In genomic region chrX:63740382-63740781, GRCh38 we compare ENCODE assay signal across 20 cellular contexts. TPM values are rescaled to one million over a fixed set of nuclear protein-coding genes. Genes with fewer than 3 reads are reported as not detected.
DNase-seq lines count a peak whose midpoint lies in the region; ATAC-seq and TF ChIP-seq lines count a peak whose summit lies in the region.
"Had no signal": no experiment of that assay in that cellular context is flagged by ENCODE, and none has a peak within 500 bp of the region (broad histone marks: within the 10 kb centered on the region; RNA-seq: fewer than 3 reads in every experiment).

No MANE protein-coding gene starts in this region.

- H3K27ac ChIP-seq in right cardiac atrium (ENCODE audit: low read length) = no peak overlapping the region
- H3K27ac ChIP-seq: SJSA1, upper lobe of left lung had no signal

- DNase-seq in HEK293T (ENCODE audit: extremely low spot score) = no peak
- no peak for DNase-seq in right cardiac atrium
- no peak for DNase-seq in foreskin melanocyte
- DNase-seq: activated CD4-positive, alpha-beta T cell treated with anti-CD3 and anti-CD28 coated beads, Interleukin-2, amount 50 U/mL, for 1 hour; activated T-cell treated with anti-CD3 and anti-CD28 coated beads, Interleukin-2, amount 50 U/mL, for 48 hours; Caco-2; effector CD8-positive, alpha-beta T cell; GDM1; left colon; mucosa of descending colon; NCI-H1092 treated with DMSO at 0.1 percent for 48 hours; NCI-H2227 treated with DMSO at 0.1 percent for 48 hours; upper lobe of left lung had no signal

- POLR2A ChIA-PET in HEK293T (lab: Yijun Ruan, JAX) = no interaction called here

- H3K27me3 ChIP-seq in right cardiac atrium (ENCODE audit: control insufficient read depth, insufficient read depth) = no peaks in the 10 kb centered on the region
- H3K27me3 ChIP-seq: SJSA1, upper lobe of left lung had no signal

- peaks cover 15% of the 10 kb centered on the region for H3K4me1 ChIP-seq in right cardiac atrium (ENCODE audit: control insufficient read depth, insufficient read depth, low read length)
- H3K4me1 ChIP-seq: Caco-2, SJSA1, upper lobe of left lung had no signal

- 84% methylated on average over 2 of the region's 2 CpGs for WGBS in right cardiac atrium

- CTCF ChIA-PET in HEK293T (lab: Yijun Ruan, JAX) = interaction anchor here (0.6 to 1.1 kb wide), 2 partner anchors 9 to 29 kb away, joined by 3 read pairs; no protein-coding TSS in a partner anchor

- H3K9me3 ChIP-seq in right cardiac atrium (ENCODE audit: control insufficient read depth, low read length) = no peaks in the 10 kb centered on the region
- H3K9me3 ChIP-seq: Caco-2, mucosa of descending colon, SJSA1, upper lobe of left lung had no signal

- intact Hi-C loops in right cardiac atrium (cut with DNase I) = loop anchor here in 1 of 4 donors (10.0 kb wide), 1 partner anchor 56 kb away; no protein-coding TSS in a partner anchor

- ATAC-seq in GM18861 (IDR thresholded peaks at IDR 0.05; ENCODE audit: unreplicated experiment) (peak; percentile 57), GM21390 (IDR thresholded peaks at IDR 0.05; ENCODE audit: unreplicated experiment) (peak; percentile 80), HG02798 (IDR thresholded peaks at IDR 0.05; ENCODE audit: poor library complexity, unreplicated experiment) (peak; percentile 69), HG03457 (IDR thresholded peaks at IDR 0.05; ENCODE audit: unreplicated experiment) (peak; percentile 82), right cardiac atrium (no peak), GM18511 (IDR thresholded peaks at IDR 0.05; ENCODE audit: unreplicated experiment) (no peak)
- ATAC-seq: left colon; mucosa of descending colon; stimulated activated memory B cell treated with anti-CD40 and anti-IgM and Interleukin-4, amounts not matched to agents 10 μg/mL and 1 μg/mL and 100 μg/mL, for 72 hours had no signal

- H3K4me3 ChIP-seq in right cardiac atrium (ENCODE audit: low read length) = no peak overlapping the region
- H3K4me3 ChIP-seq: mucosa of descending colon, SJSA1, upper lobe of left lung had no signal

TF ChIP-seq in HEK293T, 16 proteins besides CTCF, POLR2A, EP300 and RAD21:
- TF ChIP-seq TARDBP (IDR thresholded peaks at IDR 0.05) (no peak), L3MBTL2 (conservative IDR thresholded peaks at IDR 0.05) (no peak), FOXA1 (IDR thresholded peaks at IDR 0.05) (no peak), CTBP1 (IDR thresholded peaks at IDR 0.05; ENCODE audit: borderline replicate concordance) (no peak), ELF4 (IDR thresholded peaks at IDR 0.05) (no peak), SP1 (IDR thresholded peaks at IDR 0.05) (no peak), BHLHE40 (IDR thresholded peaks at IDR 0.05; ENCODE audit: borderline replicate concordance) (no peak), FOXK2 (IDR thresholded peaks at IDR 0.05) (no peak), FOXM1 (IDR thresholded peaks at IDR 0.05; ENCODE audit: borderline replicate concordance) (no peak), ARNT (IDR thresholded peaks at IDR 0.05) (no peak), HDGF (IDR thresholded peaks at IDR 0.05; ENCODE audit: borderline replicate concordance) (no peak), SUZ12 (IDR thresholded peaks at IDR 0.05) (no peak), PKNOX1 (IDR thresholded peaks at IDR 0.05) (no peak), NFRKB (IDR thresholded peaks at IDR 0.05) (no peak), LEF1 (IDR thresholded peaks at IDR 0.05; ENCODE audit: borderline replicate concordance) (no peak), ZNF384 (IDR thresholded peaks at IDR 0.05) (no peak)

RNA-seq across cellular contexts. Expression of gene ARHGEF9, which starts 44.6 kb away (rescaled TPM):
- total RNA-seq in right cardiac atrium = 100 to 1,000 TPM in 1 of 4 donors, 10 to 100 TPM in 3; 75.6 to 126 (median 87.2) TPM
- polyA plus RNA-seq in right cardiac atrium = 60.6 TPM

Comparison
In these comparisons a context has a peak if more than half of its experiments do, and no peak if none do; other contexts are left out.
1. ATAC-seq: peak in GM18861 (single experiment), GM21390 (single experiment), HG02798 (single experiment) and HG03457 (single experiment); none in right cardiac atrium (0 of 2) and GM18511 (single experiment).